9 cellular contexts compared by ENCODE assay signal in the genomic region with DNA sequence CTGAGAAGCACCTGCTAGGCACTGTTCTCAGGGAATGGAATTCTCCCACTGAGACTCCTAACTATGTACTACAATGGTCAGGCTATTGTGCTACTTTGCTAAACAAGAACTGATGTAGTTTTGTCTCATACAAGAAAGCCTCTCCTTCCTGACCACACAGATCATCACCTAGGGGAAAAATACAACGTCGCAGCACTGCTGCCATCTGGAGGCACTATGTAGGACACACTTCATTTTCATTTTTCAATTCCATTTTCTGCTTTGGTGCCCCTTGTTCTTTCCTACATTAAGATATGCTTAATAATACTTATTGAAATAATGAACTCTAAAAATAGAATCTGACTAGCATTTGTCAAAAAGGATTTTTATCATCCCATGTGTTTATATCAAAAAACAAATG.
DNase-seq lines count a peak whose midpoint lies in the region; ATAC-seq and TF ChIP-seq lines count a peak whose summit lies in the region.
"Had no signal": no experiment of that assay in that cellular context is flagged by ENCODE, and none has a peak within 500 bp of the region (broad histone marks: within the 10 kb centered on the region; RNA-seq: fewer than 3 reads in every experiment).

No MANE protein-coding gene starts in this region.

- peaks cover 6% of the 10 kb centered on the region for H3K4me1 Mint-ChIP-seq in stimulated activated naive CD8-positive, alpha-beta T cell treated with anti-CD3 and anti-CD28 coated beads, Interleukin-15, amount 100 ng/mL, for 72 hours

- H3K27ac Mint-ChIP-seq in stimulated activated naive CD8-positive, alpha-beta T cell treated with anti-CD3 and anti-CD28 coated beads, Interleukin-15, amount 100 ng/mL, for 72 hours = peak overlapping the region in 1 of 2 donors; percentile 55
- H3K27ac Mint-ChIP-seq: stimulated activated naive CD8-positive, alpha-beta T cell treated with anti-CD3 and anti-CD28 coated beads, Interleukin-15, Interleukin-2, amounts not matched to agents 100 ng/mL and 50 ng/mL, for 24 hours had no signal

- intact Hi-C loops in head of caudate nucleus (cut with DNase I) = no loop called here

- DNase-seq in 8988T (peak; percentile 13), ELR (ENCODE audit: low read depth) (peak; percentile 40), HuH-7 (ENCODE audit: low spot score) (peak; percentile 10), WERI-Rb-1 (peak; percentile 17), head of caudate nucleus (peak in 28 of 42 donors; percentile 8 to 67 (median 39)), NCI-H187 (lab: John Stamatoyannopoulos, UW) (no peak)
- peak in 1 of 2 donors; percentile 26 for DNase-seq in stimulated activated naive CD8-positive, alpha-beta T cell treated with anti-CD3 and anti-CD28 coated beads, Interleukin-15, amount 100 ng/mL, for 72 hours

- H3K9me3 Mint-ChIP-seq in stimulated activated naive CD8-positive, alpha-beta T cell treated with anti-CD3 and anti-CD28 coated beads, Interleukin-15, amount 100 ng/mL, for 72 hours = no peaks in the 10 kb centered on the region
- H3K9me3 Mint-ChIP-seq: stimulated activated naive CD8-positive, alpha-beta T cell treated with anti-CD3 and anti-CD28 coated beads, Interleukin-15, Interleukin-2, amounts not matched to agents 100 ng/mL and 50 ng/mL, for 24 hours had no signal

- H3K9me3 ChIP-seq in WERI-Rb-1 (ENCODE audit: severe bottlenecking) = no peaks in the 10 kb centered on the region

- TF ChIP-seq CTCF in WERI-Rb-1 (IDR thresholded peaks at IDR 0.05; ENCODE audit: low read depth, low read length) = peak; percentile 47; the same call in 1 of the 2 replicates

- peaks cover 9% of the 10 kb centered on the region for H3K36me3 ChIP-seq in WERI-Rb-1

- H3K27ac ChIP-seq in WERI-Rb-1 = no peak overlapping the region

- H3K27me3 ChIP-seq in WERI-Rb-1 (ENCODE audit: insufficient read depth, low read depth, severe bottlenecking) = no peaks in the 10 kb centered on the region

- ATAC-seq in GM21825 (IDR thresholded peaks at IDR 0.05; ENCODE audit: unreplicated experiment) = peak; percentile 73
- peak; percentile 75 for ATAC-seq in stimulated activated naive CD8-positive, alpha-beta T cell treated with anti-CD3 and anti-CD28 coated beads, Interleukin-15, amount 100 ng/mL, for 72 hours

- H3K4me3 Mint-ChIP-seq in stimulated activated naive CD8-positive, alpha-beta T cell treated with anti-CD3 and anti-CD28 coated beads, Interleukin-15, amount 100 ng/mL, for 72 hours = no peak overlapping the region
- H3K4me3 Mint-ChIP-seq: stimulated activated naive CD8-positive, alpha-beta T cell treated with anti-CD3 and anti-CD28 coated beads, Interleukin-15, Interleukin-2, amounts not matched to agents 100 ng/mL and 50 ng/mL, for 24 hours had no signal

- no peak overlapping the region for H3K4me3 ChIP-seq in WERI-Rb-1 (ENCODE audit: low read depth, low read length)

- no peaks in the 10 kb centered on the region for H3K27me3 Mint-ChIP-seq in stimulated activated naive CD8-positive, alpha-beta T cell treated with anti-CD3 and anti-CD28 coated beads, Interleukin-15, amount 100 ng/mL, for 72 hours
- H3K27me3 Mint-ChIP-seq: stimulated activated naive CD8-positive, alpha-beta T cell treated with anti-CD3 and anti-CD28 coated beads, Interleukin-15, Interleukin-2, amounts not matched to agents 100 ng/mL and 50 ng/mL, for 24 hours had no signal

Comparison
In these comparisons a context has a peak if more than half of its experiments do, and no peak if none do; other contexts are left out.
1. DNase-seq: peak in 8988T (single experiment), ELR (single experiment), HuH-7 (single experiment), WERI-Rb-1 (single experiment) and head of caudate nucleus (28 of 42); none in NCI-H187 (0 of 2).